Comparison of ENCODE assay signal across 9 cellular contexts in the genomic region with DNA sequence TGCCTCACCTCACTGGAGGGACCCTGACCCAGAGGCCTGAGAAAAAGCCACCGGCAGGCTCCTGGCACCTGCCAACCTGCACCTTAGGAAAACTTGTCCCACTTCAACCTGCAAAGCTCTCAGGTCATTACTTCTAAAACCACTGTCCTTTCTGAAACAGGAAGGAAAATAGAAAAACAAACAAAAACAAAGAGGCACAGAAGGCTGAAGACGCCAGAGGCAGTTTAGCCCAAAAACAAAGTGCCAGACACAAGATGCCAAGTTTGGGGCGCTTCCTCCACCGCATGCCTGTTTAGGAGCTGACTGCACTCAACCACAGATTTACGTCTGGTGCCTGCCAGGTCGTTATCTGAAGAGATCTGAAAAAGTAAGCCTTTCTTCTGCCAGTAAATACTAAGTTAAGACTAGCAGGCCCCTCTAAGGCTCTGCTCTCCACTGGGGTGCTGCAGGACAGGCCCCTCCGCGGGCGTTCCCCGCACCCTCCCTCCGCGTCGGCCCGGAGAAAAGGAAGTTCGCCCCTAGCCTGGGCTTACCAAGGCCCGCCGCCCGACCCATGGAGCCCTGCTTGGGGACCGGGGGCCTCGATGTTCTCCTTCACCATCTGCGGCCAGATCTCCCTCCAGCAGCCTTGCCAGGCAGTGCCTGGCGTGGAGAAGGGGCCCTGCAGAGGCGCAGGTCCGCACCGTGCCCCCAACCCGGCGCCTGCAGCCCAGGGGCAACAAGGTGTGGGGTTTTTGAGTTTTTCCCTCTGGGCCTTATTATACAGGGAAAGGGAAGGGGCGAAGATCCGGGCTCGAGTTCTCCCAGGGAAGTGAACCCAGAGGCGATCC. TPM values are rescaled to one million over a fixed set of nuclear protein-coding genes. Genes with fewer than 3 reads are reported as not detected.
DNase-seq lines count a peak whose midpoint lies in the region; ATAC-seq, FAIRE-seq and TF ChIP-seq lines count a peak whose summit lies in the region.
"Had no signal": no experiment of that assay in that cellular context is flagged by ENCODE, and none has a peak within 500 bp of the region (broad histone marks: within the 10 kb centered on the region; RNA-seq: fewer than 3 reads in every experiment).

No MANE protein-coding gene starts in this region.

- DNase-seq in DMS 273 (lab: John Stamatoyannopoulos, UW; ENCODE audit: unreplicated experiment): peak; percentile 57
- no peak for DNase-seq in DMS 273 treated with DMSO at 0.1 percent for 48 hours (lab: John Stamatoyannopoulos, UW)
- peak; percentile 6 for DNase-seq in activated naive CD4-positive, alpha-beta T cell treated with anti-CD3 and anti-CD28 coated beads for 36 hours
- DNase-seq in left ventricle myocardium superior: peak; percentile 37
- DNase-seq in NCI-H226: no peak
- no peak for DNase-seq in GM12892 (ENCODE audit: insufficient read length)

- H3K27me3 Mint-ChIP-seq in activated naive CD4-positive, alpha-beta T cell treated with anti-CD3 and anti-CD28 coated beads for 36 hours (ENCODE audit: low read depth): peaks cover 4% of the 10 kb centered on the region

- intact Hi-C loops in activated naive CD4-positive, alpha-beta T cell treated with anti-CD3 and anti-CD28 coated beads for 36 hours (cut with micrococcal nuclease): no loop called here
- intact Hi-C loops in left ventricle myocardium superior (cut with micrococcal nuclease): no loop called here

- H3K36me3 Mint-ChIP-seq in activated naive CD4-positive, alpha-beta T cell treated with anti-CD3 and anti-CD28 coated beads for 36 hours (ENCODE audit: low read depth): no peaks in the 10 kb centered on the region

- CTCF ChIA-PET in activated naive CD4-positive, alpha-beta T cell treated with anti-CD3 and anti-CD28 coated beads for 36 hours (lab: Charles Lee): no interaction called here

- no peak overlapping the region for H3K27ac Mint-ChIP-seq in activated naive CD4-positive, alpha-beta T cell treated with anti-CD3 and anti-CD28 coated beads for 36 hours

- no peak for TF ChIP-seq POLR2A in GM12892 (IDR thresholded peaks at IDR 0.05; ENCODE audit: low read depth, low read length)

- ATAC-seq in HG03442 (IDR thresholded peaks at IDR 0.05; ENCODE audit: unreplicated experiment): peak; percentile 15
- peak; percentile 16 for ATAC-seq in left ventricle myocardium superior

- peaks cover 2% of the 10 kb centered on the region for H3K4me1 Mint-ChIP-seq in activated naive CD4-positive, alpha-beta T cell treated with anti-CD3 and anti-CD28 coated beads for 36 hours (ENCODE audit: low read depth)

- H3K4me3 ChIP-seq in skin epidermis: peak overlapping the region; percentile 31 to 73 (median 53)

- H3K9me3 Mint-ChIP-seq in activated naive CD4-positive, alpha-beta T cell treated with anti-CD3 and anti-CD28 coated beads for 36 hours: no peaks in the 10 kb centered on the region

- no peak for FAIRE-seq in GM12892 (lab: Jason Lieb, UNC)

- peak overlapping the region in 12 of 21 experiments; percentile 10 to 80 (median 61) for H3K27ac ChIP-seq in skin epidermis
- H3K27ac ChIP-seq: 22Rv1 had no signal

- H3K4me3 Mint-ChIP-seq in activated naive CD4-positive, alpha-beta T cell treated with anti-CD3 and anti-CD28 coated beads for 36 hours: peak overlapping the region; percentile 64

RNA-seq across cellular contexts. Expression of a gene that starts 1.3 kb away (rescaled TPM):
- total RNA-seq in activated naive CD4-positive, alpha-beta T cell treated with anti-CD3 and anti-CD28 coated beads for 36 hours: 10 to 100 TPM; 38.7 to 44.5 TPM
- total RNA-seq in left ventricle myocardium superior: 17.7 TPM
- polyA plus RNA-seq in GM12892 (2012; ENCODE audit: missing spikeins): 171 TPM

Comparison
In these comparisons a context has a peak if more than half of its experiments do, and no peak if none do; other contexts are left out.
1. DNase-seq: peak in DMS 273 (single experiment), activated naive CD4-positive, alpha-beta T cell treated with anti-CD3 and anti-CD28 coated beads for 36 hours (single experiment) and left ventricle myocardium superior (single experiment); none in DMS 273 treated with DMSO at 0.1 percent for 48 hours (single experiment), NCI-H226 (single experiment) and GM12892 (single experiment).